In the genomic region with DNA sequence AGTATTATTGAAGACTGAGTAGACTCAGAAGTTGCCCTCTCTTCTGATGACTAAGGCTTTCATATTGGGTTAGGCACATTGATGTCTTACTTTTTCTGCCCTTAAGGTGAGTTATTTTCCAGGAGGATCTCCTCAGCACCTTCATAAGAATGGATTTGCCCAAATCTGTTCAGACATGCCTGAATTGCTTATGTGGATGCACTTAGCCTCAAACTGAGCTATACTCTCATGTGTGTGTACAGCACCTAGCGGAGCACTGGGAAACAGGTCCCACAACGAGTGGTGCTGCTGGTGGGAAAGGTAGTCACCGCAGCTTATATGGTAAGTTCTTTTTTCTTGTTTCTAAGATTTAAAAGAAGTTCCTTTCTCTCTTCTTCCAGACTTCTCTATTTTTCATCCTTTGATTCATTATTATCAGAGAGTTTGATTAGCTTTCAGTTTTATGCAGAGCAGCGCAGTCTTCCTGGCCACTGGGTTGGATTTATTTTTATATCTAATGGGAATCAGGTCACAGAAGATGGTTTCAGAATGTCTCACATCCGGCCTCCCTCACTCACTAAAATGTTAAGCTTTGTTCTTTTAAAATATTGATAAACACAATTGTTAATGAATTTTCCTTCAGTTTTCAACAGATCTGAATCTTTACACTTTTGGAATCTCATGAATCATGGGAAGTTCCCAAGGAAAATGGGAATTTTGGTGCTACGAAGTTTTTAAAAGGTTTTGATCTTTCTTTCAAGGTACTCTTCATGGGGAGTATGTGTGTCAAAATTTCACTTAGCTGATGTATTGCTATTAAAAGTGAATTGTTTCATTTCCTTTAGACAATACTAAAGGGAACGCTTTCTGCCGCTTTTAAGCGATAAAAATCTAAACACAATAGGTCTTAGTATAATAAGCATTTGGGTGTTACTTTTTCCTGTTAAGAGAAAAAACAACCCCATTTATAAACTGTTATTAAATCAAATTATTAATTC, we compare ENCODE assay signal across 13 cellular contexts. TPM values are rescaled to one million over a fixed set of nuclear protein-coding genes. Genes with fewer than 3 reads are reported as not detected.
DNase-seq lines count a peak whose midpoint lies in the region; ATAC-seq, FAIRE-seq and TF ChIP-seq lines count a peak whose summit lies in the region.
"Had no signal": no experiment of that assay in that cellular context is flagged by ENCODE, and none has a peak within 500 bp of the region (broad histone marks: within the 10 kb centered on the region; RNA-seq: fewer than 3 reads in every experiment).

No MANE protein-coding gene starts in this region.

- intact Hi-C loops in heart right ventricle (cut with DNase I) (loop anchor here in 1 of 10 donors (2.0 kb wide), 1 partner anchor 31 kb away; no protein-coding TSS in a partner anchor), left cardiac atrium (cut with DNase I) (no loop called here)

- DNase-seq in heart right ventricle: no peak
- DNase-seq in left cardiac atrium: no peak
- DNase-seq in SJSA1 (ENCODE audit: low read depth in 1 of 2, low spot score in 2 of 2): peak in 1 of 2 experiments; percentile 43
- peak; percentile 86 for DNase-seq in epithelial cell of esophagus (ENCODE audit: low read depth)
- no peak for DNase-seq in small intestine
- DNase-seq in effector CD4-positive, alpha-beta T cell: no peak
- no peak for DNase-seq in COR-L47 (lab: John Stamatoyannopoulos, UW)
- DNase-seq: effector memory CD8-positive, alpha-beta T cell; NCI-H1105; NCI-H510A treated with DMSO at 0.1 percent for 48 hours had no signal

- H3K27me3 ChIP-seq in heart right ventricle (no peaks in the 10 kb centered on the region), SJSA1 (replicated peaks) (no peaks in the 10 kb centered on the region), small intestine (ENCODE audit: control insufficient read depth in 2 of 2, insufficient read depth in 2 of 2, low read length in 2 of 2) (no peaks in the 10 kb centered on the region)
- H3K27me3 ChIP-seq: right atrium auricular region had no signal

- no peak for FAIRE-seq in small intestine (lab: Jason Lieb, UNC)
- FAIRE-seq: urothelium cell line had no signal

- ATAC-seq in heart right ventricle (peak in 5 of 8 donors; percentile 37 to 90 (median 81)), left cardiac atrium (no peak), HG03280 (IDR thresholded peaks at IDR 0.05; ENCODE audit: unreplicated experiment) (no peak)
- ATAC-seq: effector memory CD8-positive, alpha-beta T cell had no signal

- peak overlapping the region in 8 of 10 donors; percentile 8 to 67 (median 46) for H3K27ac ChIP-seq in heart right ventricle
- H3K27ac ChIP-seq in SJSA1: peak overlapping the region; percentile 26; the same call in 1 of the 2 replicates
- H3K27ac ChIP-seq in small intestine (ENCODE audit: low read depth in 1 of 2, low read length in 1 of 2): no peak overlapping the region
- H3K27ac ChIP-seq: right atrium auricular region had no signal

- no peak overlapping the region for H3K4me3 ChIP-seq in heart right ventricle
- no peak overlapping the region for H3K4me3 ChIP-seq in SJSA1
- H3K4me3 ChIP-seq in epithelial cell of esophagus (ENCODE audit: low read length): no peak overlapping the region
- no peak overlapping the region for H3K4me3 ChIP-seq in small intestine (ENCODE audit: low read depth in 1 of 2, low read length in 2 of 2)
- H3K4me3 ChIP-seq: right atrium auricular region had no signal

- H3K36me3 ChIP-seq in heart right ventricle: no peaks in the 10 kb centered on the region
- H3K36me3 ChIP-seq in SJSA1: no peaks in the 10 kb centered on the region
- H3K36me3 ChIP-seq in small intestine (ENCODE audit: control insufficient read depth in 2 of 2, insufficient read depth in 2 of 2, low read length in 2 of 2): no peaks in the 10 kb centered on the region
- H3K36me3 ChIP-seq: right atrium auricular region had no signal

- WGBS in heart right ventricle, 2 donors: 72 to 77% methylated on average over 9 of the region's 9 CpGs
- WGBS in small intestine, 3 donors: 80 to 91% (median 91%) methylated on average over 9 of the region's 9 CpGs

- H3K4me1 ChIP-seq in heart right ventricle (peaks cover 0 to 19% (median 5%) of the 10 kb centered on the region in 9 donors), SJSA1 (replicated peaks) (peaks cover 12% of the 10 kb centered on the region), small intestine (ENCODE audit: control insufficient read depth in 2 of 2, insufficient read depth in 1 of 2, low read depth in 1 of 2, low read length in 1 of 2) (no peaks in the 10 kb centered on the region)
- H3K4me1 ChIP-seq: right atrium auricular region had no signal

- H3K9me3 ChIP-seq in heart right ventricle: peaks cover 0 to 13% (median 0%) of the 10 kb centered on the region in 11 donors
- no peaks in the 10 kb centered on the region for H3K9me3 ChIP-seq in SJSA1 (replicated peaks)
- H3K9me3 ChIP-seq in small intestine (ENCODE audit: control insufficient read depth, low read depth): no peaks in the 10 kb centered on the region

- TF ChIP-seq CTCF in heart right ventricle (IDR thresholded peaks at IDR 0.05) (no peak), epithelial cell of esophagus (IDR thresholded peaks at IDR 0.05; ENCODE audit: insufficient read depth, low read depth, low read length, missing control alignments) (peak; percentile 24)

RNA-seq across cellular contexts. Expression of gene EXTL2, which starts 58.5 kb away (rescaled TPM):
- total RNA-seq in heart right ventricle: 10 to 100 TPM in 1 of 10 donors, 1 to 10 TPM in 9; 6.0 to 10.3 (median 8.2) TPM
- polyA plus RNA-seq in heart right ventricle: 10 to 100 TPM in 1 of 2 donors, 1 to 10 TPM in 1; 5.0 to 12.0 TPM
- total RNA-seq in left cardiac atrium: 10 to 100 TPM in 1 of 2 donors, 1 to 10 TPM in 1; 6.7 to 10.9 TPM
- total RNA-seq in SJSA1 (2014; rRNA removed; shearing (Covaris generic)): 39.5 and 44.2 TPM in 2 replicates
- 1 to 10 TPM; 1.3 to 5.2 (median 1.9) TPM for polyA plus RNA-seq in small intestine

RNA-seq across cellular contexts. Expression of gene SLC30A7, which starts 59.7 kb away (rescaled TPM):
- total RNA-seq in heart right ventricle: 10 to 100 TPM in 1 of 10 donors, 1 to 10 TPM in 9; 4.0 to 16.2 (median 5.8) TPM
- 1 to 10 TPM; 1.7 to 2.6 TPM for polyA plus RNA-seq in heart right ventricle
- 10 to 100 TPM in 1 of 2 donors, 1 to 10 TPM in 1; 7.0 to 14.2 TPM for total RNA-seq in left cardiac atrium
- total RNA-seq in SJSA1 (2014; rRNA removed; shearing (Covaris generic)): 13.4 and 26.3 TPM in 2 replicates
- 1 to 10 TPM; 2.0 to 5.9 (median 2.2) TPM for polyA plus RNA-seq in small intestine

Comparison
In these comparisons a context has a peak if more than half of its experiments do, and no peak if none do; other contexts are left out.
1. ATAC-seq: peak in heart right ventricle (5 of 8); none in left cardiac atrium (0 of 2) and HG03280 (single experiment).
2. H3K27ac ChIP-seq: peak in heart right ventricle (8 of 10) and SJSA1 (single experiment); none in small intestine (0 of 2).